10 cellular contexts compared by ENCODE assay signal in genomic region chr20:24955045-24955444, GRCh38. TPM values are rescaled to one million over a fixed set of nuclear protein-coding genes. Genes with fewer than 3 reads are reported as not detected.
DNase-seq lines count a peak whose midpoint lies in the region; ATAC-seq, FAIRE-seq and TF ChIP-seq lines count a peak whose summit lies in the region.
"Had no signal": no experiment of that assay in that cellular context is flagged by ENCODE, and none has a peak within 500 bp of the region (broad histone marks: within the 10 kb centered on the region; RNA-seq: fewer than 3 reads in every experiment).

No MANE protein-coding gene starts in this region.

- SMC1A ChIA-PET in GM12878 (lab: Charles Lee; ENCODE audit: uncharacterized antibody, unreplicated experiment) = interaction anchor here (1.0 kb wide), 1 partner anchor 34 kb away, joined by 3 read pairs; no protein-coding TSS in a partner anchor

- no peak for TF ChIP-seq RAD21 in GM12878 (IDR thresholded peaks at IDR 0.05; ENCODE audit: insufficient read depth, low read depth, low read length)

- peaks cover 0 to 1% of the 10 kb centered on the region in 2 experiments; a peak in 2 of 4 replicates for H3K36me3 ChIP-seq in GM12878 (ENCODE audit: control insufficient read depth in 2 of 2, insufficient read depth in 2 of 2, low read length in 1 of 2)

- TF ChIP-seq CTCF in GM13976 (IDR thresholded peaks at IDR 0.05; ENCODE audit: borderline replicate concordance, control extremely low read depth, extremely low read depth, insufficient read depth, missing control alignments) (no peak), GM20000 (IDR thresholded peaks at IDR 0.05; ENCODE audit: extremely low read depth, missing control alignments) (no peak), GM12878 (IDR thresholded peaks at IDR 0.05 in 2 of 3, conservative IDR thresholded peaks at IDR 0.05 in 1 of 3; ENCODE audit: control insufficient read depth in 2 of 3, extremely low read depth in 1 of 3, insufficient read depth in 1 of 3, low read depth in 3 of 3, low read length in 3 of 3) (peak in 1 of 3 experiments; percentile 13; a peak in 1 of 6 replicates)

- FAIRE-seq in GM12878 (lab: Jason Lieb, UNC) (peak; percentile 92), H54 (lab: Jason Lieb, UNC) (no peak)
- FAIRE-seq: TTC549 had no signal

- RAD21 ChIA-PET in GM12878 (lab: Charles Lee; ENCODE audit: unreplicated experiment) = interaction anchor here (1.3 kb wide), 1 partner anchor 102 kb away, joined by 3 read pairs; no protein-coding TSS in a partner anchor

- peak overlapping the region; percentile 42 for H3K27ac ChIP-seq in GM12878 (ENCODE audit: control insufficient read depth, insufficient read depth)
- H3K27ac ChIP-seq in substantia nigra (ENCODE audit: low read depth, low read length, poor library complexity, severe bottlenecking) = no peak overlapping the region

- no peak overlapping the region; the same call in 1 of the 2 replicates for H2AFZ ChIP-seq in GM12878 (ENCODE audit: control insufficient read depth, low read depth, low read length)

- intact Hi-C loops in GM12878 (cut with micrococcal nuclease; ENCODE audit: unreplicated experiment) = no loop called here

- H3K27me3 ChIP-seq in GM12878 (replicated peaks in 1 of 2; ENCODE audit: control insufficient read depth in 2 of 2, insufficient read depth in 2 of 2, low read length in 1 of 2) = no peaks in the 10 kb centered on the region
- H3K27me3 ChIP-seq: upper lobe of left lung had no signal

- peaks cover 14% of the 10 kb centered on the region for H3K4me1 ChIP-seq in GM12878 (ENCODE audit: control insufficient read depth, insufficient read depth, low read length)

- TF ChIP-seq POLR2A in GM12878 (IDR thresholded peaks at IDR 0.05; ENCODE audit: low read depth, low read length) (no peak), H54 (IDR thresholded peaks at IDR 0.05; ENCODE audit: low read depth, low read length) (no peak)

- no peak for TF ChIP-seq EP300 in GM12878 (IDR thresholded peaks at IDR 0.05; ENCODE audit: borderline replicate concordance in 1 of 2, control insufficient read depth in 1 of 2, low read depth in 2 of 2, low read length in 2 of 2)

- peak overlapping the region; percentile 30; the same call in 1 of the 2 replicates for H3K4me2 ChIP-seq in GM12878 (ENCODE audit: control insufficient read depth, insufficient read depth)

- H4K20me1 ChIP-seq in GM12878 (ENCODE audit: control insufficient read depth, insufficient read depth) = no peaks in the 10 kb centered on the region

- CTCF ChIA-PET in GM12878 (lab: Yijun Ruan, JAX) = interaction anchor here (1.1 to 1.2 kb wide), 2 partner anchors 23 to 39 kb away, joined by 3 read pairs; no protein-coding TSS in a partner anchor

- no peak overlapping the region for H3K9ac ChIP-seq in GM12878 (ENCODE audit: control insufficient read depth, insufficient read depth, low read length)

- POLR2A ChIA-PET in GM12878 (lab: Charles Lee) = interaction anchor here (0.7 to 0.9 kb wide), 3 partner anchors 11 to 120 kb away, joined by 3 to 5 read pairs (median 3); no protein-coding TSS in a partner anchor

- ATAC-seq in HG03439 (IDR thresholded peaks at IDR 0.05; ENCODE audit: unreplicated experiment) (peak; percentile 57), GM12878 (peak; percentile 76)

- no peaks in the 10 kb centered on the region for H3K9me3 ChIP-seq in GM12878 (replicated peaks; ENCODE audit: control insufficient read depth, insufficient read depth, low read length)
- H3K9me3 ChIP-seq: upper lobe of left lung had no signal

- no TSS peak for BruUV-seq in GM12878 (replicated peaks; lab: Mats Ljungman, UMichigan)

- H3K79me2 ChIP-seq in GM12878 (ENCODE audit: control insufficient read depth, insufficient read depth, low read length) = no peaks in the 10 kb centered on the region

- DNase-seq in GM13976 (ENCODE audit: low spot score) (peak; percentile 60), GM20000 (ENCODE audit: low spot score) (peak; percentile 61), GM12878 (ENCODE audit: low read depth, low spot score) (peak; percentile 64), SKM-1 treated with dmso at 0.1 percent for 144 hours (lab: John Stamatoyannopoulos, UW; ENCODE audit: unreplicated experiment) (no peak), H54 (ENCODE audit: insufficient read length, low spot score) (no peak), putamen (ENCODE audit: low spot score) (no peak), substantia nigra (lab: John Stamatoyannopoulos, UW) (no peak)
- DNase-seq: upper lobe of left lung had no signal

- in situ Hi-C loops in GM13976 (cut with MboI; ENCODE audit: low sequenced_read_pairs, unreplicated experiment) (no loop called here), GM12878 (cut with MboI) (no loop called here)

- no peak overlapping the region for H3K4me3 ChIP-seq in GM12878
- H3K4me3 ChIP-seq: upper lobe of left lung had no signal

- WGBS in GM12878 (ENCODE audit: insufficient coverage, insufficient replicate concordance, low lambda C conversion rate, missing lambda C conversion rate) = 8% methylated on average over 3 of the region's 3 CpGs

TF ChIP-seq in GM12878, 131 proteins besides CTCF, POLR2A, EP300 and RAD21 (continues in another document):
- TF ChIP-seq NR2F1 (conservative IDR thresholded peaks at IDR 0.05) = no peak
- TF ChIP-seq RUNX3 (IDR thresholded peaks at IDR 0.05; ENCODE audit: low read length) = peak; percentile 19; the same call in 1 of the 2 replicates
- TF ChIP-seq STAT1 (conservative IDR thresholded peaks at IDR 0.05) = no peak
- peak; percentile 63 for TF ChIP-seq PKNOX1 (IDR thresholded peaks at IDR 0.05)
- TF ChIP-seq WRNIP1 (IDR thresholded peaks at IDR 0.05; ENCODE audit: borderline replicate concordance, low read depth, low read length) = no peak
- no peak for TF ChIP-seq SMARCA5 (IDR thresholded peaks at IDR 0.05)
- TF ChIP-seq EGR1 (IDR thresholded peaks at IDR 0.05; ENCODE audit: borderline replicate concordance in 1 of 2, low read depth in 2 of 2, low read length in 2 of 2) = no peak
- no peak for TF ChIP-seq FOXK2 (IDR thresholded peaks at IDR 0.05)

RNA-seq across cellular contexts. Expression of gene CST7, which starts 6.0 kb away (rescaled TPM):
- not detected in 2 replicates for total RNA-seq in GM12878 (2013; cell fraction: nucleolus; rRNA removed)
- not detected in 2 replicates for total RNA-seq in GM12878 (2014; rRNA removed)
- not detected in 2 replicates for total RNA-seq in GM12878 (2014; rRNA removed; fragmentation: Illumina TruSeq; extraction: Trizol)
- total RNA-seq in GM12878 (2021) = not detected in 2 replicates
- not detected for polyA plus RNA-seq in GM12878 (2011; ENCODE audit: low read depth)
- 0.32 and 0.69 TPM in 2 replicates for polyA plus RNA-seq in GM12878 (2011; rRNA removed)
- polyA plus RNA-seq in GM12878 (2011; cell fraction: cytosol; rRNA removed) = 0.57 and 0.96 TPM in 2 replicates
- 0.20 and 0.43 TPM in 2 replicates for polyA plus RNA-seq in GM12878 (2011; cell fraction: nucleus; rRNA removed)
- 0.34 TPM in 1 of 2 replicates, not detected in the other for polyA plus RNA-seq in GM12878 (2012)
- not detected in 2 replicates for polyA plus RNA-seq in GM12878 (2014; fragmentation: Illumina TruSeq; extraction: Trizol)
- polyA plus RNA-seq in GM12878 (2014; fragmentation: Nextera tagmentation; extraction: Ambion mirVana) = not detected
- polyA plus RNA-seq in GM12878 (2014; rRNA removed) = not detected in 2 replicates
- not detected for polyA plus RNA-seq in GM12878 (2016; fragmentation: Nextera tagmentation; extraction: Ambion mirVana)
- 0.62 TPM in 1 of 2 replicates, not detected in the other for polyA minus RNA-seq in GM12878 (2011; rRNA and poly(A)+ RNA removed)
- polyA minus RNA-seq in GM12878 (2011; cell fraction: cytosol; rRNA and poly(A)+ RNA removed) = not detected in 2 replicates
- not detected in 2 replicates for polyA minus RNA-seq in GM12878 (2011; cell fraction: nucleus; rRNA and poly(A)+ RNA removed)

RNA-seq across cellular contexts. Expression of gene APMAP, which starts 37.5 kb away (rescaled TPM):
- 23.9 and 29.1 TPM in 2 replicates for total RNA-seq in GM12878 (2013; cell fraction: nucleolus; rRNA removed)
- total RNA-seq in GM12878 (2014; rRNA removed) = 32.5 and 34.7 TPM in 2 replicates
- 29.3 and 31.2 TPM in 2 replicates for total RNA-seq in GM12878 (2014; rRNA removed; fragmentation: Illumina TruSeq; extraction: Trizol)
- total RNA-seq in GM12878 (2021) = 31.7 and 32.9 TPM in 2 replicates
- polyA plus RNA-seq in GM12878 (2011; ENCODE audit: low read depth) = 13.2 TPM
- 33.6 and 34.9 TPM in 2 replicates for polyA plus RNA-seq in GM12878 (2011; rRNA removed)
- polyA plus RNA-seq in GM12878 (2011; cell fraction: cytosol; rRNA removed) = 31.5 and 35.7 TPM in 2 replicates
- 29.7 and 34.5 TPM in 2 replicates for polyA plus RNA-seq in GM12878 (2011; cell fraction: nucleus; rRNA removed)
- 20.4 and 24.0 TPM in 2 replicates for polyA plus RNA-seq in GM12878 (2012)
- polyA plus RNA-seq in GM12878 (2014; fragmentation: Illumina TruSeq; extraction: Trizol) = 28.0 and 30.5 TPM in 2 replicates
- polyA plus RNA-seq in GM12878 (2014; fragmentation: Nextera tagmentation; extraction: Ambion mirVana) = 10 to 100 TPM; 12.1 to 22.3 TPM
- polyA plus RNA-seq in GM12878 (2014; rRNA removed) = 38.4 and 38.7 TPM in 2 replicates
- 10 to 100 TPM; 56.6 to 60.2 TPM for polyA plus RNA-seq in GM12878 (2016; fragmentation: Nextera tagmentation; extraction: Ambion mirVana)
- 13.4 and 15.9 TPM in 2 replicates for polyA minus RNA-seq in GM12878 (2011; rRNA and poly(A)+ RNA removed)
- polyA minus RNA-seq in GM12878 (2011; cell fraction: cytosol; rRNA and poly(A)+ RNA removed) = 6.8 and 7.4 TPM in 2 replicates
- 7.0 and 8.7 TPM in 2 replicates for polyA minus RNA-seq in GM12878 (2011; cell fraction: nucleus; rRNA and poly(A)+ RNA removed)

Comparison
In these comparisons a context has a peak if more than half of its experiments do, and no peak if none do; other contexts are left out.
1. DNase-seq: peak in GM13976 (single experiment), GM20000 (single experiment) and GM12878 (single experiment); none in SKM-1 treated with dmso at 0.1 percent for 144 hours (single experiment), H54 (single experiment), putamen (single experiment) and substantia nigra (0 of 49).